Comparison of ENCODE assay signal across 20 cellular contexts in the genomic region with DNA sequence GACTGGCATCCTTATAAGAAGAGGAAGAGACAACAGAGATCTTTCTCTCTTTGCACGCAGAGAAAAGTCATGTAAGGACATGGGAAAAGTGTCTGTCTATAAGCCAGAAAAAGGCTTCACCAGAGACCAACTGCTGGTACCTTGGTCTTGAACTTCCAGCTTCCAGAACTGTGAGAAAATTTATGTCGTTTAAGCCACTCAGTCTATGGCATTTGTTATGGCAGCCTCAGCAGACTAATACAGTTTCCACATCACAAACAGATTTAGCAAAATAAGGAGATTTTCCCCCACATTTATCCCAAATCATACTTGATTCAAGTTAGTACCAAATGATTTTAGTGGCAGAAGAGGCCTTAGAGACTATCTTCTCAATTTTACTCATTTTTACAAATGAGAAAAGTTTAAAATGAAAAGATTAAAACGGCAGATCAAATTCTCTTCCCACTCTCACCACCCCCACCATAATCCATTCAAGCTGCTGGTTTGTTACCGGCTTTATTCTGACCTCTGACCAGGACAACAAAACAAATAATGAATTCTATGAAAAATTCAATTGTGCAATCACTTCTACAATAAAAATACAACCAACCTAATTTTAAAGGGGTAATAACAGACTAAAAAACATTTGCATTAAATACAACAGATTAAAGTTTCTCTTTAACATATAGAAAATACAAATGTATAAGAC.
"Had no signal": no experiment of that assay in that cellular context is flagged by ENCODE, and none has a peak within 500 bp of the region (broad histone marks: within the 10 kb centered on the region; RNA-seq: fewer than 3 reads in every experiment).

No MANE protein-coding gene starts in this region.

- DNase-seq: cerebellar nuclear complex; effector memory CD8-positive, alpha-beta T cell; foreskin keratinocyte; immature natural killer cell; kidney; left cardiac atrium; mammary epithelial cell; naive thymus-derived CD4-positive, alpha-beta T cell; nephron progenitor cell; psoas muscle; retina; stimulated activated CD4-positive, alpha-beta T cell treated with anti-CD3 and anti-CD28 coated beads, Interleukin-2, amount 100 ng/mL, for 24 hours; stimulated activated CD4-positive, alpha-beta T cell treated with anti-CD3 and anti-CD28 coated beads, Interleukin-4, amount 100 ng/mL, for 4 hours; stimulated activated naive CD4-positive, alpha-beta T cell treated with Interleukin-2 at 50 U/mL for 16 hours; trophoblast cell had no signal

- H3K36me3 ChIP-seq: esophagus muscularis mucosa had no signal

- H3K4me3 ChIP-seq: esophagus muscularis mucosa, psoas muscle, skin epidermis had no signal

- H3K27me3 ChIP-seq: esophagus muscularis mucosa, foreskin keratinocyte had no signal

- H3K36me3 Mint-ChIP-seq: immature natural killer cell; naive thymus-derived CD4-positive, alpha-beta T cell had no signal

- ATAC-seq: effector memory CD8-positive, alpha-beta T cell; foreskin keratinocyte; left cardiac atrium; naive thymus-derived CD4-positive, alpha-beta T cell; psoas muscle; sciatic nerve had no signal

- H3K4me3 Mint-ChIP-seq: dendritic cell treated with granulocyte-macrophage colony-stimulating factor and Interleukin-4, amounts not matched to agents 40 ng/mL and 50 ng/mL, for 4 days; effector memory CD8-positive, alpha-beta T cell; immature natural killer cell; naive thymus-derived CD4-positive, alpha-beta T cell; nephron progenitor cell had no signal

- H3K27ac ChIP-seq: epithelial cell of prostate, esophagus muscularis mucosa, foreskin keratinocyte, psoas muscle, skin epidermis had no signal

- H3K9me3 Mint-ChIP-seq: effector memory CD8-positive, alpha-beta T cell; immature natural killer cell; nephron progenitor cell had no signal

- H3K27ac Mint-ChIP-seq: dendritic cell treated with granulocyte-macrophage colony-stimulating factor and Interleukin-4, amounts not matched to agents 40 ng/mL and 50 ng/mL, for 4 days; effector memory CD8-positive, alpha-beta T cell; immature natural killer cell; naive thymus-derived CD4-positive, alpha-beta T cell; nephron progenitor cell had no signal

- H3K9me3 ChIP-seq: esophagus muscularis mucosa, psoas muscle had no signal

- H3K27me3 Mint-ChIP-seq: dendritic cell treated with granulocyte-macrophage colony-stimulating factor and Interleukin-4, amounts not matched to agents 40 ng/mL and 50 ng/mL, for 4 days had no signal

- H3K4me1 Mint-ChIP-seq: immature natural killer cell; naive thymus-derived CD4-positive, alpha-beta T cell had no signal

- H3K4me1 ChIP-seq: esophagus muscularis mucosa, foreskin keratinocyte, psoas muscle had no signal
